1 cellular context compared by ENCODE assay signal in the genomic region with DNA sequence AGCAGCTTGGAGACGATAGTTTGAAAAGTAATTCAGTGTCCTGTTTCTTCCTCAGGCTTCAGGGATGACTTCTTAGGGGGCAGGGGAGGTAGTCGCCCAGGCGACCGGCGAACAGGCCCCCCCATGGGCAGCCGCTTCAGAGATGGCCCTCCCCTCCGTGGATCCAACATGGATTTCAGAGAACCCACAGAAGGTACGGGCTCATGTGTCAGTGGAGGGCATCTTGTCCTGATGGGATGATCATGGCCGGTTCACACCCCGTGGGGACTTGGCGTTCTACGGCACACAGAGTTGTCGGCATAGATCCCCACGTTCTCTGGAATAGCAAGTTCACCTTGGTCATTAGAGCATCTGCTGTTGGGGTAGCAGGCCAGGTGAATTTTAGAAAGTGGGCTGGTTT.
TF ChIP-seq lines count a peak whose summit lies in the region.

No MANE protein-coding gene starts in this region.

TF ChIP-seq in K562, 482 proteins besides CTCF, POLR2A, EP300 and RAD21:
- TF ChIP-seq SUPT5H (IDR thresholded peaks at IDR 0.05), result peak; percentile 52
- TF ChIP-seq DIDO1 (tag; IDR thresholded peaks at IDR 0.05; ENCODE audit: low read depth), result no peak
